In genomic region chr3:127822166-127822835, GRCh38 we compare ENCODE assay signal across 8 cellular contexts.
DNase-seq lines count a peak whose midpoint lies in the region; ATAC-seq, FAIRE-seq and TF ChIP-seq lines count a peak whose summit lies in the region.

Gene MGLL, minus strand, starts transcription at chr3:127822515. Its CDS starts 197 bp downstream, at chr3:127822318.

- peaks cover 14% of the 10 kb centered on the region for H3K4me1 Mint-ChIP-seq in stimulated activated effector memory CD8-positive, alpha-beta T cell treated with anti-CD3 and anti-CD28 coated beads, Interleukin-12 subunit alpha, Interleukin-12 subunit beta, amount 100 ng/mL, for 72 hours

- H3K27me3 ChIP-seq in NT2/D1 (ENCODE audit: insufficient read depth, insufficient read length) = peaks cover 44% of the 10 kb centered on the region

- H3K4me3 ChIP-seq in NT2/D1 (ENCODE audit: insufficient read length, low read depth) (peak within 1 kb of the TSS; percentile 73), coronary artery (peak within 1 kb of the TSS; percentile 97)

- H3K36me3 ChIP-seq in NT2/D1 (ENCODE audit: insufficient read depth, insufficient read length, low read length) = no peaks in the 10 kb centered on the region

- peaks cover 3% of the 10 kb centered on the region for H3K9me3 Mint-ChIP-seq in stimulated activated effector memory CD8-positive, alpha-beta T cell treated with anti-CD3 and anti-CD28 coated beads, Interleukin-12 subunit alpha, Interleukin-12 subunit beta, amount 100 ng/mL, for 72 hours

- no peak for FAIRE-seq in H54 (lab: Jason Lieb, UNC)

- peak within 1 kb of the TSS; percentile 79 for H3K4me3 Mint-ChIP-seq in stimulated activated effector memory CD8-positive, alpha-beta T cell treated with anti-CD3 and anti-CD28 coated beads, Interleukin-12 subunit alpha, Interleukin-12 subunit beta, amount 100 ng/mL, for 72 hours

- peaks cover 5% of the 10 kb centered on the region for H3K36me3 Mint-ChIP-seq in stimulated activated effector memory CD8-positive, alpha-beta T cell treated with anti-CD3 and anti-CD28 coated beads, Interleukin-12 subunit alpha, Interleukin-12 subunit beta, amount 100 ng/mL, for 72 hours

- H3K27ac ChIP-seq in coronary artery = peak within 1 kb of the TSS; percentile 78 to 93

- 0 out of 2 replicates have a peak, but pooled peaks have one; percentile 15 for TF ChIP-seq POLR2A in H54 (IDR thresholded peaks at IDR 0.05; ENCODE audit: low read depth, low read length)

- H3K9me3 ChIP-seq in NT2/D1 (ENCODE audit: insufficient read depth, low read length) = no peaks in the 10 kb centered on the region

- DNase-seq in D341Med (ENCODE audit: low spot score) = peak; percentile 58
- DNase-seq in H54 (ENCODE audit: insufficient read length, low spot score) = peak; percentile 52
- DNase-seq in NT2/D1 (ENCODE audit: low read depth, low spot score) = no peak
- no peak for DNase-seq in coronary artery (ENCODE audit: low spot score)
- peak; percentile 69 for DNase-seq in left kidney (ENCODE audit: low read depth, low spot score)
- peak in 1 of 2 donors; percentile 52 for DNase-seq in stimulated activated effector memory CD8-positive, alpha-beta T cell treated with anti-CD3 and anti-CD28 coated beads, Interleukin-12 subunit alpha, Interleukin-12 subunit beta, amount 100 ng/mL, for 72 hours (ENCODE audit: low spot score in 2 of 2)

- H3K9ac ChIP-seq in NT2/D1 (ENCODE audit: insufficient read length, low read depth) = peak within 1 kb of the TSS; percentile 78

- no peak for TF ChIP-seq CTCF in coronary artery (IDR thresholded peaks at IDR 0.05)

- H3K4me1 ChIP-seq in NT2/D1 (ENCODE audit: insufficient read depth, insufficient read length) = peaks cover 7% of the 10 kb centered on the region

- peak within 1 kb of the TSS; percentile 60 for H3K27ac Mint-ChIP-seq in stimulated activated effector memory CD8-positive, alpha-beta T cell treated with anti-CD3 and anti-CD28 coated beads, Interleukin-12 subunit alpha, Interleukin-12 subunit beta, amount 100 ng/mL, for 72 hours

- peak; percentile 31 for ATAC-seq in stimulated activated effector memory CD8-positive, alpha-beta T cell treated with anti-CD3 and anti-CD28 coated beads, Interleukin-12 subunit alpha, Interleukin-12 subunit beta, amount 100 ng/mL, for 72 hours
- ATAC-seq in GM18861 (IDR thresholded peaks at IDR 0.05; ENCODE audit: unreplicated experiment) (no peak), HG03460 (IDR thresholded peaks at IDR 0.05; ENCODE audit: unreplicated experiment) (no peak)

Comparison
In these comparisons a context has a peak if more than half of its experiments do, and no peak if none do; other contexts are left out.
1. DNase-seq: peak in D341Med (single experiment), H54 (single experiment) and left kidney (single experiment); none in NT2/D1 (single experiment) and coronary artery (single experiment).